In the genomic region with DNA sequence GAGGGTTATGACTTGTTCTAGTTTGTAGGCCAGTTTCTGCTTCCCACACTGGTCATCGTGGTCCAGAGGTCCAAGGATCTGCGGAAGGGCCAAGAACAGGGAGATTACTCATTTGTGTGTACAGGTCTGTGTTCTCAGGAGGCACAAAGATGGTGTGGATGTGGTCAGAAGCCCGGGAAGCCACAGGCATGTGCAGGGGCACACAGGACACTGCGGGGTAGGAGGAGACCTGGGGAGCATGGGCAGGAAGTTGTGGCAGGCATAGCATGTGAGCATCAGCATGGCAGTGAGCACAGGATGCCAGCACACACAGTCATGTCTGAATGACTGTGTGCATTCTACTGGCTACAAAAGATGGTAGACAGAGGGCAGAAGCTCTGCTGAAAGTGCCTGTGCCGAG, we compare ENCODE assay signal across 32 cellular contexts.
DNase-seq lines count a peak whose midpoint lies in the region; ATAC-seq, FAIRE-seq and TF ChIP-seq lines count a peak whose summit lies in the region.
"Had no signal": no experiment of that assay in that cellular context is flagged by ENCODE, and none has a peak within 500 bp of the region (broad histone marks: within the 10 kb centered on the region; RNA-seq: fewer than 3 reads in every experiment).

No MANE protein-coding gene starts in this region.

- BruUV-seq in HepG2 (replicated peaks; lab: Mats Ljungman, UMichigan), result no TSS peak

- no peak overlapping the region for H3K9ac ChIP-seq in HepG2 (ENCODE audit: insufficient read depth, low read depth, low read length)

- H3K4me1 ChIP-seq in HepG2 (ENCODE audit: insufficient read depth, low read length), result no peaks in the 10 kb centered on the region
- H3K4me1 ChIP-seq: gastroesophageal sphincter, left ventricle myocardium inferior, SJCRH30, tibial artery had no signal

- H3K4me1 Mint-ChIP-seq in activated CD4-positive, alpha-beta T cell treated with anti-CD3 and anti-CD28 coated beads, Interleukin-2, amount 10 ng/mL, durations not matched to agents 7 days and 5 days, result peaks cover 9% of the 10 kb centered on the region
- H3K4me1 Mint-ChIP-seq in activated T-helper 17 cell treated with anti-CD3 and anti-CD28 coated beads, Interleukin-2, amount 50 U/mL, for 72 hours, result no peaks in the 10 kb centered on the region
- H3K4me1 Mint-ChIP-seq: activated B cell treated with CpG ODN at 0.5 μM for 24 hours, brain, CD14-positive monocyte, immature natural killer cell had no signal

- H3K27me3 ChIP-seq in HepG2 (ENCODE audit: control insufficient read depth in 1 of 2, insufficient read depth in 2 of 2, low read length in 2 of 2), result peaks cover 0 to 10% of the 10 kb centered on the region in 2 experiments; a peak in 1 of 5 replicates
- H3K27me3 ChIP-seq: gastroesophageal sphincter, neutrophil, SJCRH30, tibial artery had no signal

- no peak overlapping the region for H3K27ac Mint-ChIP-seq in activated CD4-positive, alpha-beta T cell treated with anti-CD3 and anti-CD28 coated beads, Interleukin-2, amount 10 ng/mL, durations not matched to agents 7 days and 5 days
- H3K27ac Mint-ChIP-seq in activated T-helper 17 cell treated with anti-CD3 and anti-CD28 coated beads, Interleukin-2, amount 50 U/mL, for 72 hours, result no peak overlapping the region
- H3K27ac Mint-ChIP-seq: activated B cell treated with CpG ODN at 0.5 μM for 24 hours; activated naive CD8-positive, alpha-beta T cell treated with anti-CD3 and anti-CD28 coated beads, Interleukin-2, amount 50 U/mL, for 24 hours; immature natural killer cell; stimulated activated naive CD8-positive, alpha-beta T cell treated with anti-CD3 and anti-CD28 coated beads, Interleukin-15, Interleukin-2, amounts not matched to agents 100 ng/mL and 50 ng/mL, for 24 hours had no signal

- H3K4me2 ChIP-seq in HepG2 (ENCODE audit: low read depth, low read length), result no peak overlapping the region

- H2AFZ ChIP-seq in HepG2 (ENCODE audit: low read length), result no peak overlapping the region

- no peak for TF ChIP-seq EP300 in HepG2 (IDR thresholded peaks at IDR 0.05; ENCODE audit: low read depth in 2 of 2, low read length in 2 of 2)
- no peak for TF ChIP-seq EP300 in HepG2 (CRISPR knock-in tag; IDR thresholded peaks at IDR 0.05; ENCODE audit: borderline replicate concordance)

- WGBS in HepG2 (ENCODE audit: low lambda C conversion rate), result 0% methylated on average over 2 of the region's 5 CpGs

- TF ChIP-seq RAD21 in HepG2 (CRISPR knock-in tag; IDR thresholded peaks at IDR 0.05), result no peak

- peak; percentile 24 for DNase-seq in activated CD4-positive, alpha-beta T cell treated with anti-CD3 and anti-CD28 coated beads, Interleukin-2, amount 10 ng/mL, durations not matched to agents 7 days and 5 days
- DNase-seq in activated CD4-positive, alpha-beta T cell treated with anti-CD3 and anti-CD28 coated beads for 4 hours, result no peak
- DNase-seq in HT1080 (ENCODE audit: low read depth) (peak; percentile 96), kidney tubule cell (ENCODE audit: low spot score) (peak; percentile 91), NCI-H187 treated with DMSO at 0.1 percent for 48 hours (lab: John Stamatoyannopoulos, UW) (no peak), D721Med (ENCODE audit: insufficient read length, low spot score) (no peak), HepG2 (ENCODE audit: low spot score) (no peak)
- DNase-seq: activated B cell treated with CpG ODN at 0.5 μM for 24 hours; activated CD4-positive, alpha-beta T cell treated with anti-CD3 and anti-CD28 coated beads, Interleukin-2, amount 50 U/mL, for 4 hours; activated effector memory CD4-positive, alpha-beta T cell treated with Interleukin-2 at 50 U/mL for 16 hours; activated naive CD8-positive, alpha-beta T cell treated with anti-CD3 and anti-CD28 coated beads, Interleukin-2, amount 50 U/mL, for 24 hours; activated T-cell treated with anti-CD3 and anti-CD28 coated beads for 4 hours; Calu3; cerebellar nuclear complex; H7; hypothalamus; immature natural killer cell; left ventricle myocardium inferior; MV-4-11; NCI-H187; NCI-H526; SJCRH30; tibial artery had no signal

- no peaks in the 10 kb centered on the region for H3K79me2 ChIP-seq in HepG2 (ENCODE audit: insufficient read depth, low read length)

- no peak overlapping the region for H3K4me3 Mint-ChIP-seq in activated CD4-positive, alpha-beta T cell treated with anti-CD3 and anti-CD28 coated beads, Interleukin-2, amount 10 ng/mL, durations not matched to agents 7 days and 5 days
- H3K4me3 Mint-ChIP-seq in activated T-helper 17 cell treated with anti-CD3 and anti-CD28 coated beads, Interleukin-2, amount 50 U/mL, for 72 hours, result no peak overlapping the region
- H3K4me3 Mint-ChIP-seq: activated B cell treated with CpG ODN at 0.5 μM for 24 hours; activated naive CD8-positive, alpha-beta T cell treated with anti-CD3 and anti-CD28 coated beads, Interleukin-2, amount 50 U/mL, for 24 hours; brain; CD14-positive monocyte; immature natural killer cell; stimulated activated naive CD8-positive, alpha-beta T cell treated with anti-CD3 and anti-CD28 coated beads, Interleukin-15, Interleukin-2, amounts not matched to agents 100 ng/mL and 50 ng/mL, for 24 hours had no signal

- no peaks in the 10 kb centered on the region for H3K27me3 Mint-ChIP-seq in activated CD4-positive, alpha-beta T cell treated with anti-CD3 and anti-CD28 coated beads, Interleukin-2, amount 10 ng/mL, durations not matched to agents 7 days and 5 days
- peaks cover 5% of the 10 kb centered on the region for H3K27me3 Mint-ChIP-seq in activated T-helper 17 cell treated with anti-CD3 and anti-CD28 coated beads, Interleukin-2, amount 50 U/mL, for 72 hours
- H3K27me3 Mint-ChIP-seq: activated B cell treated with CpG ODN at 0.5 μM for 24 hours; brain; stimulated activated naive CD8-positive, alpha-beta T cell treated with anti-CD3 and anti-CD28 coated beads, Interleukin-15, Interleukin-2, amounts not matched to agents 100 ng/mL and 50 ng/mL, for 24 hours had no signal

- no peaks in the 10 kb centered on the region for H3K9me3 ChIP-seq in HepG2 (ENCODE audit: low read length)
- H3K9me3 ChIP-seq: gastroesophageal sphincter, left ventricle myocardium inferior, neutrophil, SJCRH30, tibial artery had no signal

- H3K27ac ChIP-seq in HepG2 (ENCODE audit: extremely low read length, insufficient read depth, low read length), result no peak overlapping the region
- H3K27ac ChIP-seq: 22Rv1, gastroesophageal sphincter, left ventricle myocardium inferior, neutrophil, SJCRH30, tibial artery had no signal

- CTCF ChIA-PET in activated CD4-positive, alpha-beta T cell treated with anti-CD3 and anti-CD28 coated beads, Interleukin-2, amount 10 ng/mL, durations not matched to agents 7 days and 5 days (lab: Charles Lee), result no interaction called here
- CTCF ChIA-PET in HepG2 (lab: Yijun Ruan, JAX; ENCODE audit: low intra/inter-chr PET ratio, low total read pairs), result no interaction called here

- POLR2A ChIA-PET in activated CD4-positive, alpha-beta T cell treated with anti-CD3 and anti-CD28 coated beads, Interleukin-2, amount 10 ng/mL, durations not matched to agents 7 days and 5 days (lab: Charles Lee), result no interaction called here
- POLR2A ChIA-PET in HepG2 (lab: Yijun Ruan, JAX), result no interaction called here

- no peak for TF ChIP-seq POLR2A in HepG2 (IDR thresholded peaks at IDR 0.05; ENCODE audit: insufficient read depth in 1 of 2, low read depth in 2 of 2, low read length in 2 of 2)

- ATAC-seq in activated T-helper 17 cell treated with anti-CD3 and anti-CD28 coated beads, Interleukin-2, amount 50 U/mL, for 72 hours (replicated peaks), result peak; percentile 42
- no peak for ATAC-seq in HepG2
- ATAC-seq: activated naive CD8-positive, alpha-beta T cell treated with anti-CD3 and anti-CD28 coated beads, Interleukin-2, amount 50 U/mL, for 24 hours; gastroesophageal sphincter; Panc1 had no signal

- H3K9me3 Mint-ChIP-seq in activated CD4-positive, alpha-beta T cell treated with anti-CD3 and anti-CD28 coated beads, Interleukin-2, amount 10 ng/mL, durations not matched to agents 7 days and 5 days, result no peaks in the 10 kb centered on the region
- H3K9me3 Mint-ChIP-seq in activated T-helper 17 cell treated with anti-CD3 and anti-CD28 coated beads, Interleukin-2, amount 50 U/mL, for 72 hours, result no peaks in the 10 kb centered on the region
- H3K9me3 Mint-ChIP-seq: activated B cell treated with CpG ODN at 0.5 μM for 24 hours; activated naive CD8-positive, alpha-beta T cell treated with anti-CD3 and anti-CD28 coated beads, Interleukin-2, amount 50 U/mL, for 24 hours; brain; stimulated activated naive CD8-positive, alpha-beta T cell treated with anti-CD3 and anti-CD28 coated beads, Interleukin-15, Interleukin-2, amounts not matched to agents 100 ng/mL and 50 ng/mL, for 24 hours had no signal

- no peaks in the 10 kb centered on the region for H3K36me3 ChIP-seq in HepG2 (replicated peaks in 1 of 2; ENCODE audit: control insufficient read depth in 1 of 2, insufficient read depth in 2 of 2, low read length in 2 of 2)
- H3K36me3 ChIP-seq: neutrophil, SJCRH30 had no signal

- FAIRE-seq in D721Med (lab: Jason Lieb, UNC) (no peak), HepG2 (lab: Jason Lieb, UNC) (no peak)
- FAIRE-seq: GM19239 had no signal

- H3K4me3 ChIP-seq in HepG2 (replicated peaks in 1 of 3; ENCODE audit: insufficient read depth in 1 of 3, low read depth in 2 of 3, low read length in 3 of 3), result no peak overlapping the region
- H3K4me3 ChIP-seq: gastroesophageal sphincter, left ventricle myocardium inferior, SJCRH30, tibial artery had no signal

- TF ChIP-seq CTCF in D721Med (IDR thresholded peaks at IDR 0.05; ENCODE audit: insufficient read depth, missing control alignments) (no peak), HepG2 (CRISPR knock-in tag; IDR thresholded peaks at IDR 0.05) (no peak)

- intact Hi-C loops in HepG2 (cut with micrococcal nuclease; ENCODE audit: unreplicated experiment), result no loop called here

- no peaks in the 10 kb centered on the region for H3K36me3 Mint-ChIP-seq in activated CD4-positive, alpha-beta T cell treated with anti-CD3 and anti-CD28 coated beads, Interleukin-2, amount 10 ng/mL, durations not matched to agents 7 days and 5 days (ENCODE audit: low read depth)
- H3K36me3 Mint-ChIP-seq in activated T-helper 17 cell treated with anti-CD3 and anti-CD28 coated beads, Interleukin-2, amount 50 U/mL, for 72 hours (ENCODE audit: low read depth), result no peaks in the 10 kb centered on the region
- H3K36me3 Mint-ChIP-seq: CD14-positive monocyte had no signal

- no peaks in the 10 kb centered on the region; the same call in 1 of the 2 replicates for H4K20me1 ChIP-seq in HepG2 (ENCODE audit: insufficient read depth, low read length)

- in situ Hi-C loops in HepG2 (cut with HindIII; ENCODE audit: extremely low pct_ligation_motif_present, low pct_unique_long_range_greater_than_20kb), result no loop called here

TF ChIP-seq in HepG2, 621 proteins besides CTCF, POLR2A, EP300 and RAD21:
- TF ChIP-seq ZFP62 (CRISPR knock-in tag; IDR thresholded peaks at IDR 0.05), result no peak
- TF ChIP-seq DR1 (CRISPR knock-in tag; IDR thresholded peaks at IDR 0.05), result no peak
- no peak for TF ChIP-seq ZNF614 (CRISPR knock-in tag; IDR thresholded peaks at IDR 0.05; ENCODE audit: borderline replicate concordance)

Comparison
In these comparisons a context has a peak if more than half of its experiments do, and no peak if none do; other contexts are left out.
1. DNase-seq: peak in activated CD4-positive, alpha-beta T cell treated with anti-CD3 and anti-CD28 coated beads, Interleukin-2, amount 10 ng/mL, durations not matched to agents 7 days and 5 days (single experiment), HT1080 (single experiment) and kidney tubule cell (single experiment); none in activated CD4-positive, alpha-beta T cell treated with anti-CD3 and anti-CD28 coated beads for 4 hours (0 of 2), NCI-H187 treated with DMSO at 0.1 percent for 48 hours (single experiment), D721Med (single experiment) and HepG2 (single experiment).